Comparison of ENCODE assay signal across 8 cellular contexts in genomic region chrX:14872851-14873675, GRCh38. TPM values are rescaled to one million over a fixed set of nuclear protein-coding genes. Genes with fewer than 3 reads are reported as not detected.
DNase-seq lines count a peak whose midpoint lies in the region; ATAC-seq and TF ChIP-seq lines count a peak whose summit lies in the region.

TSS of gene FANCB (minus strand) at chrX:14873069. CDS start at chrX:14865510, 7,559 bp downstream.
TSS of gene MOSPD2 (plus strand) at chrX:14873421. CDS start at chrX:14873529, 108 bp downstream.

- ATAC-seq in RWPE2 (ENCODE audit: low read depth) (peak; percentile 96), natural killer cell (peak; percentile 88 to 98 (median 89))

- H3K4me1 Mint-ChIP-seq in natural killer cell: peaks cover 4 to 8% of the 10 kb centered on the region in 2 donors

- H3K36me3 Mint-ChIP-seq in natural killer cell: no peaks in the 10 kb centered on the region

- peaks cover 8% of the 10 kb centered on the region for H4K20me1 ChIP-seq in Loucy (ENCODE audit: insufficient read depth, low read length, poor library complexity, severe bottlenecking)

- peak within 1 kb of the TSS; percentile 92 for H3K4me3 Mint-ChIP-seq in natural killer cell

- peak within 1 kb of the TSS; percentile 89 for H3K9ac ChIP-seq in Loucy (ENCODE audit: low read depth, low read length, poor library complexity, severe bottlenecking)

- H3K4me1 ChIP-seq in Loucy (ENCODE audit: insufficient read depth, low read length, poor library complexity, severe bottlenecking) (peaks cover 26% of the 10 kb centered on the region), RWPE2 (ENCODE audit: insufficient read depth, poor library complexity, severe bottlenecking) (no peaks in the 10 kb centered on the region)

- DNase-seq in ELR (ENCODE audit: low read depth): peak; percentile 94
- peak; percentile 90 for DNase-seq in H7
- DNase-seq in RWPE2 (ENCODE audit: low spot score): peak; percentile 91
- peak; percentile 90 for DNase-seq in activated T-helper 9 cell treated with anti-CD3 and anti-CD28 coated beads, Interleukin-2, amount 50 U/mL, for 16 hours (ENCODE audit: low read depth)
- peak; percentile 90 for DNase-seq in fibroblast of peridontal ligament (ENCODE audit: extremely low read depth)
- peak; percentile 88 for DNase-seq in natural killer cell
- peak; percentile 86 to 94 (median 91) for DNase-seq in stimulated activated naive CD4-positive, alpha-beta T cell (lab: John Stamatoyannopoulos, UW)

- H3K27ac Mint-ChIP-seq in natural killer cell: peak within 1 kb of the TSS; percentile 90 to 91

- H3K79me2 ChIP-seq in Loucy (ENCODE audit: insufficient read depth, low read length): peaks cover 51% of the 10 kb centered on the region

- H3K4me3 ChIP-seq in H7 (ENCODE audit: insufficient read depth, low read depth, low read length) (peak within 1 kb of the TSS; percentile 84), Loucy (ENCODE audit: low read length, poor library complexity, severe bottlenecking) (peak within 1 kb of the TSS; percentile 96), RWPE2 (ENCODE audit: severe bottlenecking) (peak within 1 kb of the TSS; percentile 77)

- H3F3A ChIP-seq in Loucy (ENCODE audit: low read depth): no peaks in the 10 kb centered on the region

- H3K9me3 ChIP-seq in Loucy (ENCODE audit: insufficient read depth, low read depth, low read length) (no peaks in the 10 kb centered on the region), RWPE2 (ENCODE audit: severe bottlenecking) (no peaks in the 10 kb centered on the region)

- H3K9me2 ChIP-seq in Loucy (replicated peaks; ENCODE audit: low read depth, low read length): no peaks in the 10 kb centered on the region

- no peaks in the 10 kb centered on the region for H3K9me3 Mint-ChIP-seq in natural killer cell

- H3K27ac ChIP-seq in RWPE2 (ENCODE audit: poor library complexity, severe bottlenecking): peak within 1 kb of the TSS; percentile 22

- H3K27me3 ChIP-seq in H7 (ENCODE audit: control insufficient read depth, insufficient read depth, low read length) (no peaks in the 10 kb centered on the region), Loucy (ENCODE audit: insufficient read depth, low read length, poor library complexity, severe bottlenecking) (no peaks in the 10 kb centered on the region), RWPE2 (ENCODE audit: insufficient read depth, poor library complexity, severe bottlenecking) (no peaks in the 10 kb centered on the region)

- intact Hi-C loops in natural killer cell (cut with micrococcal nuclease): loop anchor here (10.0 kb wide), 2 partner anchors 802 to 982 kb away; partner anchors contain the start of gene AP1S2

- peak within 1 kb of the TSS; percentile 91 for H2AFZ ChIP-seq in Loucy (ENCODE audit: low read length)

- peak within 1 kb of the TSS; percentile 92 for H3K4me2 ChIP-seq in Loucy (ENCODE audit: low read depth, low read length, poor library complexity, severe bottlenecking)

- TF ChIP-seq CTCF in Loucy (conservative IDR thresholded peaks at IDR 0.05; ENCODE audit: low read length): no peak
- no peak for TF ChIP-seq CTCF in RWPE2 (IDR thresholded peaks at IDR 0.05; ENCODE audit: poor library complexity, severe bottlenecking)
- no peak for TF ChIP-seq CTCF in natural killer cell (IDR thresholded peaks at IDR 0.05)

- H3K27me3 Mint-ChIP-seq in natural killer cell (ENCODE audit: low read depth in 2 of 2): no peaks in the 10 kb centered on the region

- no peaks in the 10 kb centered on the region for H3K36me3 ChIP-seq in H7 (replicated peaks; ENCODE audit: control insufficient read depth, insufficient read depth, low read length)
- peaks cover 5% of the 10 kb centered on the region; the same call in 1 of the 2 replicates for H3K36me3 ChIP-seq in Loucy (ENCODE audit: insufficient read depth, low read length)
- peaks cover 14% of the 10 kb centered on the region for H3K36me3 ChIP-seq in RWPE2 (ENCODE audit: low read depth)

RNA-seq across cellular contexts. Expression of gene FANCB, which starts in this region (rescaled TPM):
- 12.2 and 15.1 TPM in 2 replicates for total RNA-seq in H7 (2014; rRNA removed; shearing (Covaris generic))
- 1 to 10 TPM; 6.0 to 9.3 (median 7.8) TPM for total RNA-seq in natural killer cell

RNA-seq across cellular contexts. Expression of gene MOSPD2, which starts in this region (rescaled TPM):
- 16.2 and 23.0 TPM in 2 replicates for total RNA-seq in H7 (2014; rRNA removed; shearing (Covaris generic))
- 10 to 100 TPM; 10.5 to 18.0 (median 11.2) TPM for total RNA-seq in natural killer cell

Comparison
In these comparisons a context has a peak if more than half of its experiments do, and no peak if none do; other contexts are left out.
1. Peak in every context shown above with its lines: DNase-seq, ATAC-seq, H3K4me3 ChIP-seq and H3K27ac ChIP-seq.